In genomic region chrX:94908648-94909047, GRCh38 we compare ENCODE assay signal across 7 cellular contexts.
"Had no signal": no experiment of that assay in that cellular context is flagged by ENCODE, and none has a peak within 500 bp of the region (broad histone marks: within the 10 kb centered on the region; RNA-seq: fewer than 3 reads in every experiment).

No MANE protein-coding gene starts in this region.

- H3K4me3 Mint-ChIP-seq: HFFc6, IgD-negative memory B cell had no signal

- H3K9ac ChIP-seq: GM23248 had no signal

- H3K9me3 ChIP-seq: HAP-1 had no signal

- H2AFZ ChIP-seq: GM23248 had no signal

- H3K27ac Mint-ChIP-seq: HFFc6, IgD-negative memory B cell had no signal

- H3K4me1 ChIP-seq: HAP-1 had no signal

- H3K27ac ChIP-seq: GM23248, HL-60 had no signal

- H3K4me3 ChIP-seq: GM23248, HAP-1 had no signal

- H3K9me3 Mint-ChIP-seq: HFFc6, IgD-negative memory B cell had no signal

- H3K36me3 ChIP-seq: HAP-1 had no signal

- DNase-seq: GM23248, GOT3, H7, HFFc6 had no signal

- H3K4me1 Mint-ChIP-seq: IgD-negative memory B cell had no signal

- H3K36me3 Mint-ChIP-seq: IgD-negative memory B cell had no signal

- H3K27me3 Mint-ChIP-seq: IgD-negative memory B cell had no signal
